In genomic region chr15:74628199-74628598, GRCh38 we compare ENCODE assay signal across 20 cellular contexts. TPM values are rescaled to one million over a fixed set of nuclear protein-coding genes. Genes with fewer than 3 reads are reported as not detected.
A peak's percentile ranks its signal among the peaks of the same experiment; 100 is the strongest.
DNase-seq lines count a peak whose midpoint lies in the region; ATAC-seq and TF ChIP-seq lines count a peak whose summit lies in the region.
"Had no signal": no experiment of that assay in that cellular context is flagged by ENCODE, and none has a peak within 500 bp of the region (broad histone marks: within the 10 kb centered on the region; RNA-seq: fewer than 3 reads in every experiment).

No MANE protein-coding gene starts in this region.

- no peaks in the 10 kb centered on the region for H3K9me3 ChIP-seq in left ventricle myocardium inferior (replicated peaks)
- H3K9me3 ChIP-seq in heart left ventricle, result no peaks in the 10 kb centered on the region
- H3K9me3 ChIP-seq in OCI-LY3 (ENCODE audit: insufficient read depth, low read length), result no peaks in the 10 kb centered on the region
- H3K9me3 ChIP-seq in OCI-LY7 (ENCODE audit: low read length), result no peaks in the 10 kb centered on the region

- H3K27ac Mint-ChIP-seq in chondrocyte (ENCODE audit: unreplicated experiment), result peak overlapping the region; percentile 27
- H3K27ac Mint-ChIP-seq in stimulated activated naive B cell treated with anti-CD40 and anti-IgM and Interleukin-4, amounts not matched to agents 10 μg/mL and 1 μg/mL and 100 μg/mL, for 72 hours, result peak overlapping the region; percentile 88

- 61 to 70% (median 64%) methylated on average over 3 of the region's 3 CpGs for whole genome bisulfite sequencing in heart left ventricle, 4 donors

- peak overlapping the region; percentile 3 for H3K27ac ChIP-seq in left ventricle myocardium inferior (replicated peaks)
- no peak overlapping the region for H3K27ac ChIP-seq in heart left ventricle
- peak overlapping the region; percentile 92 for H3K27ac ChIP-seq in OCI-LY3 (ENCODE audit: low read length)
- H3K27ac ChIP-seq in OCI-LY7 (ENCODE audit: low read depth, low read length, poor library complexity, severe bottlenecking), result no peak overlapping the region
- H3K27ac ChIP-seq: epithelial cell of prostate, foreskin keratinocyte had no signal

- peak overlapping the region; percentile 56; the same call in 1 of the 2 replicates for H3K9ac ChIP-seq in OCI-LY3 (ENCODE audit: low read length)

- H3K4me2 ChIP-seq in OCI-LY3 (ENCODE audit: low read length) (no peak overlapping the region), OCI-LY7 (ENCODE audit: low read length) (no peak overlapping the region)

- peaks cover 16% of the 10 kb centered on the region for H3K4me1 ChIP-seq in left ventricle myocardium inferior
- H3K4me1 ChIP-seq in heart left ventricle, result peaks cover 0 to 10% (median 0%) of the 10 kb centered on the region in 12 donors
- peaks cover 56% of the 10 kb centered on the region for H3K4me1 ChIP-seq in OCI-LY3 (ENCODE audit: low read length)
- peaks cover 26% of the 10 kb centered on the region for H3K4me1 ChIP-seq in OCI-LY7 (ENCODE audit: insufficient read depth, low read length, poor library complexity, severe bottlenecking)
- H3K4me1 ChIP-seq: foreskin keratinocyte had no signal

- H3K4me3 ChIP-seq in left ventricle myocardium inferior (no peak overlapping the region), heart left ventricle (no peak overlapping the region), OCI-LY3 (ENCODE audit: low read length) (no peak overlapping the region), OCI-LY7 (ENCODE audit: low read depth, low read length, poor library complexity, severe bottlenecking) (no peak overlapping the region)

- H3K9me3 Mint-ChIP-seq in chondrocyte (ENCODE audit: low read depth), result no peaks in the 10 kb centered on the region
- H3K9me3 Mint-ChIP-seq in stimulated activated naive B cell treated with anti-CD40 and anti-IgM and Interleukin-4, amounts not matched to agents 10 μg/mL and 1 μg/mL and 100 μg/mL, for 72 hours, result no peaks in the 10 kb centered on the region
- H3K9me3 Mint-ChIP-seq: brain had no signal

- H4K20me1 ChIP-seq in OCI-LY3 (ENCODE audit: insufficient read depth, low read length) (peaks cover 21% of the 10 kb centered on the region), OCI-LY7 (ENCODE audit: insufficient read depth, low read length) (no peaks in the 10 kb centered on the region; the same call in 1 of the 2 replicates)

- CTCF ChIA-PET in OCI-LY7 (lab: Charles Lee; ENCODE audit: unreplicated experiment), result no interaction called here

- no peak overlapping the region for H3K4me3 Mint-ChIP-seq in chondrocyte (ENCODE audit: unreplicated experiment)
- H3K4me3 Mint-ChIP-seq in stimulated activated naive B cell treated with anti-CD40 and anti-IgM and Interleukin-4, amounts not matched to agents 10 μg/mL and 1 μg/mL and 100 μg/mL, for 72 hours, result peak overlapping the region; percentile 61 to 65
- H3K4me3 Mint-ChIP-seq: brain had no signal

- H3K36me3 Mint-ChIP-seq in chondrocyte (ENCODE audit: low read depth), result peaks cover 22% of the 10 kb centered on the region
- peaks cover 36 to 75% of the 10 kb centered on the region in 2 donors for H3K36me3 Mint-ChIP-seq in stimulated activated naive B cell treated with anti-CD40 and anti-IgM and Interleukin-4, amounts not matched to agents 10 μg/mL and 1 μg/mL and 100 μg/mL, for 72 hours

- H3K27me3 Mint-ChIP-seq in chondrocyte (ENCODE audit: low read depth), result no peaks in the 10 kb centered on the region
- H3K27me3 Mint-ChIP-seq in stimulated activated naive B cell treated with anti-CD40 and anti-IgM and Interleukin-4, amounts not matched to agents 10 μg/mL and 1 μg/mL and 100 μg/mL, for 72 hours, result no peaks in the 10 kb centered on the region
- H3K27me3 Mint-ChIP-seq: brain had no signal

- H3K9me2 ChIP-seq in OCI-LY7 (ENCODE audit: insufficient read depth, low read length), result no peaks in the 10 kb centered on the region

- no TSS peak for BruUV-seq in OCI-LY7 (replicated peaks; lab: Mats Ljungman, UMichigan)

- peaks cover 23% of the 10 kb centered on the region for H3K79me2 ChIP-seq in OCI-LY3 (ENCODE audit: low read length)
- no peaks in the 10 kb centered on the region for H3K79me2 ChIP-seq in OCI-LY7 (ENCODE audit: insufficient read depth, low read depth, low read length)

- TF ChIP-seq CTCF in left ventricle myocardium inferior (IDR thresholded peaks at IDR 0.05; ENCODE audit: borderline replicate concordance) (no peak), heart left ventricle (IDR thresholded peaks at IDR 0.05) (no peak), OCI-LY3 (IDR thresholded peaks at IDR 0.05; ENCODE audit: low read depth, low read length) (no peak), chondrocyte (IDR thresholded peaks at IDR 0.05) (no peak), OCI-LY7 (conservative IDR thresholded peaks at IDR 0.05; ENCODE audit: low read length) (no peak)

- no peaks in the 10 kb centered on the region for H3K4me1 Mint-ChIP-seq in chondrocyte (ENCODE audit: low read depth)
- peaks cover 66 to 85% of the 10 kb centered on the region in 2 donors for H3K4me1 Mint-ChIP-seq in stimulated activated naive B cell treated with anti-CD40 and anti-IgM and Interleukin-4, amounts not matched to agents 10 μg/mL and 1 μg/mL and 100 μg/mL, for 72 hours
- H3K4me1 Mint-ChIP-seq: brain had no signal

- H2AFZ ChIP-seq in OCI-LY3 (ENCODE audit: low read depth, low read length) (no peak overlapping the region), OCI-LY7 (ENCODE audit: low read length) (no peak overlapping the region)

- no peak for TF ChIP-seq POLR2A in heart left ventricle (IDR thresholded peaks at IDR 0.05)

- intact Hi-C loops in left ventricle myocardium inferior (cut with micrococcal nuclease), result no loop called here
- intact Hi-C loops in heart left ventricle (cut with DNase I), result no loop called here
- intact Hi-C loops in OCI-LY7 (cut with micrococcal nuclease; ENCODE audit: unreplicated experiment), result no loop called here

- DNase-seq in left ventricle myocardium inferior (no peak), heart left ventricle (no peak), chondrocyte (ENCODE audit: low spot score) (no peak), NCI-H1694 (lab: John Stamatoyannopoulos, UW) (no peak), OCI-LY7 (ENCODE audit: low spot score) (no peak)
- no peak for DNase-seq in stimulated activated naive B cell treated with anti-CD40 and anti-IgM and Interleukin-4, amounts not matched to agents 10 μg/mL and 1 μg/mL and 100 μg/mL, for 72 hours
- DNase-seq in NK-92 treated with Interleukin-12 subunit alpha and Interleukin-12 subunit beta, amount 100 ng/mL, for 24 hours (lab: John Stamatoyannopoulos, UW), result no peak
- DNase-seq: dermis blood vessel endothelial cell, foreskin keratinocyte, IMR-90, midbrain, MV-4-11, NCI-H2029, NCI-H446 treated with DMSO at 0.1 percent for 48 hours, SHP77, T-helper 1 cell had no signal

- no peak for ATAC-seq in heart left ventricle
- no peak for ATAC-seq in stimulated activated naive B cell treated with anti-CD40 and anti-IgM and Interleukin-4, amounts not matched to agents 10 μg/mL and 1 μg/mL and 100 μg/mL, for 72 hours (replicated peaks)
- ATAC-seq: foreskin keratinocyte, sciatic nerve had no signal

- POLR2A ChIA-PET in OCI-LY7 (lab: Charles Lee), result no interaction called here

- H3K36me3 ChIP-seq in left ventricle myocardium inferior (peaks cover 97% of the 10 kb centered on the region), heart left ventricle (peaks cover 10 to 100% (median 99%) of the 10 kb centered on the region in 9 donors), OCI-LY3 (replicated peaks; ENCODE audit: low read depth, low read length) (peaks cover 82% of the 10 kb centered on the region), OCI-LY7 (ENCODE audit: insufficient read depth, low read length) (peaks cover 96% of the 10 kb centered on the region)

- no peaks in the 10 kb centered on the region for H3K27me3 ChIP-seq in left ventricle myocardium inferior (ENCODE audit: low read depth)
- H3K27me3 ChIP-seq in heart left ventricle, result no peaks in the 10 kb centered on the region
- H3K27me3 ChIP-seq in OCI-LY3 (ENCODE audit: low read depth, low read length), result no peaks in the 10 kb centered on the region
- H3K27me3 ChIP-seq: foreskin keratinocyte had no signal

RNA-seq across cellular contexts. Expression of gene CLK3, which starts 12.6 kb away (rescaled TPM):
- total RNA-seq in left ventricle myocardium inferior, result 53.1 TPM
- 10 to 100 TPM; 32.8 to 75.9 (median 49.9) TPM for total RNA-seq in heart left ventricle
- 10 to 100 TPM; 31.0 to 43.5 TPM for polyA plus RNA-seq in heart left ventricle
- 43.0 to 48.6 TPM (median 44.5 TPM) in 3 replicates for total RNA-seq in chondrocyte
- total RNA-seq in OCI-LY7 (2014; rRNA removed; shearing (Covaris generic)), result 85.1 and 86.5 TPM in 2 replicates
- total RNA-seq in OCI-LY7 (2022), result 87.4 and 109 TPM in 2 replicates

Comparison
In these comparisons a context has a peak if more than half of its experiments do, and no peak if none do; other contexts are left out.
1. H3K27ac ChIP-seq: peak in left ventricle myocardium inferior (single experiment) and OCI-LY3 (single experiment); none in heart left ventricle (0 of 12) and OCI-LY7 (single experiment).